ENCODE assay signal across 9 cellular contexts in genomic region chr20:32333181-32333987, GRCh38.
DNase-seq lines count a peak whose midpoint lies in the region; ATAC-seq, FAIRE-seq and TF ChIP-seq lines count a peak whose summit lies in the region.
"Had no signal": no experiment of that assay in that cellular context is flagged by ENCODE, and none has a peak within 500 bp of the region (broad histone marks: within the 10 kb centered on the region; RNA-seq: fewer than 3 reads in every experiment).

No MANE protein-coding gene starts in this region.

- peak overlapping the region; percentile 7; the same call in 1 of the 2 replicates for H3K27ac ChIP-seq in BLaER1

- H3K4me2 ChIP-seq in BLaER1, result no peak overlapping the region

- H4K20me1 ChIP-seq in BLaER1, result no peaks in the 10 kb centered on the region

- H3K4me3 ChIP-seq in BLaER1 (no peak overlapping the region), choroid plexus epithelial cell (ENCODE audit: low read depth, low read length) (no peak overlapping the region)

- ATAC-seq in GM19395 (IDR thresholded peaks at IDR 0.05; ENCODE audit: unreplicated experiment) (peak; percentile 69), HG03521 (IDR thresholded peaks at IDR 0.05; ENCODE audit: unreplicated experiment) (peak; percentile 48)
- ATAC-seq: Panc1 had no signal

- H3K9me3 ChIP-seq in BLaER1, result no peaks in the 10 kb centered on the region

- H3K36me3 ChIP-seq in BLaER1, result peaks cover 31% of the 10 kb centered on the region; the same call in 1 of the 2 replicates

- peak; percentile 39 for DNase-seq in choroid plexus epithelial cell (ENCODE audit: low read depth)
- DNase-seq in NCI-H2196 treated with DMSO at 0.1 percent for 48 hours (lab: John Stamatoyannopoulos, UW; ENCODE audit: unreplicated experiment), result no peak
- no peak for DNase-seq in NCI-H2171 (lab: John Stamatoyannopoulos, UW)
- DNase-seq in urothelium cell line (ENCODE audit: low spot score), result no peak
- DNase-seq in NCI-H510A treated with DMSO at 0.1 percent for 48 hours (lab: John Stamatoyannopoulos, UW), result no peak

- H3K9ac ChIP-seq in BLaER1, result no peak overlapping the region

- FAIRE-seq in urothelium cell line (lab: Jason Lieb, UNC), result no peak

- no peaks in the 10 kb centered on the region for H3K27me3 ChIP-seq in BLaER1

- TF ChIP-seq CTCF in choroid plexus epithelial cell (conservative IDR thresholded peaks at IDR 0.05; ENCODE audit: low read depth, low read length), result no peak

- peaks cover 74% of the 10 kb centered on the region for H3K4me1 ChIP-seq in BLaER1
